8 cellular contexts compared by ENCODE assay signal in genomic region chr9:119556129-119556875, GRCh38.
DNase-seq lines count a peak whose midpoint lies in the region; ATAC-seq, FAIRE-seq and TF ChIP-seq lines count a peak whose summit lies in the region.

No MANE protein-coding gene starts in this region.

- ATAC-seq in HG02852 (IDR thresholded peaks at IDR 0.05; ENCODE audit: unreplicated experiment), result peak; percentile 98

- H3K9me3 ChIP-seq in kidney (ENCODE audit: control insufficient read depth in 1 of 2, low read length in 2 of 2), result no peaks in the 10 kb centered on the region

- H3K4me3 Mint-ChIP-seq in T-helper 1 cell treated with Interleukin-12 subunit alpha and Interleukin-12 subunit beta and Interleukin-4 antibody, amounts not matched to agents 30 μg/mL and 1 μg/mL, for 36 hours, result peak overlapping the region; percentile 9

- no peaks in the 10 kb centered on the region for H3K36me3 ChIP-seq in kidney (ENCODE audit: control insufficient read depth in 1 of 2, insufficient read depth in 2 of 2, low read length in 2 of 2)

- no peaks in the 10 kb centered on the region for H3K9me3 Mint-ChIP-seq in T-helper 1 cell treated with Interleukin-12 subunit alpha and Interleukin-12 subunit beta and Interleukin-4 antibody, amounts not matched to agents 30 μg/mL and 1 μg/mL, for 36 hours

- peaks cover 3% of the 10 kb centered on the region for H3K27me3 Mint-ChIP-seq in T-helper 1 cell treated with Interleukin-12 subunit alpha and Interleukin-12 subunit beta and Interleukin-4 antibody, amounts not matched to agents 30 μg/mL and 1 μg/mL, for 36 hours (ENCODE audit: low read depth)

- peak overlapping the region; percentile 53 to 59 for H3K4me3 ChIP-seq in kidney (ENCODE audit: low read length in 2 of 2)

- H3K27ac ChIP-seq in caudate nucleus (ENCODE audit: low read depth, low read length), result peak overlapping the region; percentile 27
- no peak overlapping the region for H3K27ac ChIP-seq in kidney (ENCODE audit: low read depth in 2 of 2, low read length in 2 of 2)

- peak; percentile 89 for TF ChIP-seq CTCF in kidney (IDR thresholded peaks at IDR 0.05; ENCODE audit: borderline replicate concordance, extremely low read depth, insufficient read depth)

- no peak for FAIRE-seq in kidney (lab: Jason Lieb, UNC)

- H3K36me3 Mint-ChIP-seq in T-helper 1 cell treated with Interleukin-12 subunit alpha and Interleukin-12 subunit beta and Interleukin-4 antibody, amounts not matched to agents 30 μg/mL and 1 μg/mL, for 36 hours (ENCODE audit: low read depth), result no peaks in the 10 kb centered on the region

- no peak overlapping the region for H3K9ac ChIP-seq in kidney (ENCODE audit: low read length in 2 of 2)

- intact Hi-C loops in kidney (cut with DNase I), result loop anchor here (10.0 kb wide), 1 partner anchor 408 kb away; no protein-coding TSS in a partner anchor

- peaks cover 0 to 5% of the 10 kb centered on the region in 2 donors for H3K4me1 ChIP-seq in kidney (ENCODE audit: control insufficient read depth in 1 of 2, insufficient read depth in 1 of 2, low read depth in 1 of 2, low read length in 2 of 2)

- DNase-seq in activated gamma-delta T cell treated with Interleukin-2 at 50 U/mL for 16 hours (peak; percentile 8), activated gamma-delta T cell (lab: John Stamatoyannopoulos, UW) (no peak), NCI-H1105 treated with DMSO at 0.1 percent for 48 hours (lab: John Stamatoyannopoulos, UW) (peak; percentile 62), caudate nucleus (lab: John Stamatoyannopoulos, UW) (peak in 56 of 61 donors; percentile 2 to 84 (median 44)), kidney (peak; percentile 92)
- DNase-seq in stimulated activated CD4-positive, alpha-beta T cell treated with anti-CD3 and anti-CD28 coated beads, Interleukin-12 subunit alpha, Interleukin-12 subunit beta, amount 100 ng/mL, for 4 hours, result peak; percentile 38

- H3K4me1 Mint-ChIP-seq in T-helper 1 cell treated with Interleukin-12 subunit alpha and Interleukin-12 subunit beta and Interleukin-4 antibody, amounts not matched to agents 30 μg/mL and 1 μg/mL, for 36 hours (ENCODE audit: low read depth), result peaks cover 4% of the 10 kb centered on the region

- H3K27ac Mint-ChIP-seq in T-helper 1 cell treated with Interleukin-12 subunit alpha and Interleukin-12 subunit beta and Interleukin-4 antibody, amounts not matched to agents 30 μg/mL and 1 μg/mL, for 36 hours, result no peak overlapping the region
